In the genomic region with DNA sequence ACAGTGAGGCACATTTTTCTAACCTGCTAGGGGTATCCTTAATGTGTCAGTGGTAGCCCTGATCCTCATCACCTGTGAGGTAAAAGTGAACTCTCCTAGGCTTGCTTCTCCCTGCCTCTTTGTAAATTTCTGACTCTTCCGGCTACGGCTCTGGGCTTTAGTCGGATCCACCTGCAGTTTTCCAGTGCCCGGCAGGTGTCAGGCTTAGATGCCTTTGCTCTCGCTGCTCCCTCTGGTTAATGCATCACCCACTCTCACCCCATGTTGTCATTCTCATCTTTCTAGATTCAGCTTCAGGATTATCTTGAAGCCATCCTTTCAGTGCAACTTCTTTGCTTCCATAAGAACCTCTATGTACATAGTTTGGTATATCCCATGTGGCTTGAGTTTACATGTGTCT, we compare ENCODE assay signal across 9 cellular contexts. TPM values are rescaled to one million over a fixed set of nuclear protein-coding genes. Genes with fewer than 3 reads are reported as not detected.
A peak's percentile ranks its signal among the peaks of the same experiment; 100 is the strongest.
DNase-seq lines count a peak whose midpoint lies in the region; ATAC-seq and TF ChIP-seq lines count a peak whose summit lies in the region.
"Had no signal": no experiment of that assay in that cellular context is flagged by ENCODE, and none has a peak within 500 bp of the region (broad histone marks: within the 10 kb centered on the region; RNA-seq: fewer than 3 reads in every experiment).

No MANE protein-coding gene starts in this region.

- H3K27ac ChIP-seq in body of pancreas, result no peak overlapping the region
- no peak overlapping the region for H3K27ac ChIP-seq in A673 (ENCODE audit: low read depth, low read length, poor library complexity, severe bottlenecking)
- H3K27ac ChIP-seq in effector memory CD4-positive, alpha-beta T cell (ENCODE audit: insufficient read depth, low read length, poor library complexity, severe bottlenecking), result no peak overlapping the region

- H3K9me3 ChIP-seq in body of pancreas (no peaks in the 10 kb centered on the region), A673 (ENCODE audit: low read depth, low read length, poor library complexity, severe bottlenecking) (no peaks in the 10 kb centered on the region)
- H3K9me3 ChIP-seq in effector memory CD4-positive, alpha-beta T cell (ENCODE audit: control insufficient read depth, low read length), result no peaks in the 10 kb centered on the region

- no peaks in the 10 kb centered on the region for H3K27me3 ChIP-seq in body of pancreas
- no peaks in the 10 kb centered on the region for H3K27me3 ChIP-seq in A673 (replicated peaks; ENCODE audit: insufficient read depth, low read depth, low read length, poor library complexity)
- H3K27me3 ChIP-seq in effector memory CD4-positive, alpha-beta T cell (replicated peaks; ENCODE audit: control insufficient read depth, insufficient read depth, low read length, poor library complexity, severe bottlenecking), result no peaks in the 10 kb centered on the region

- H3K4me1 ChIP-seq in body of pancreas (peaks cover 15% of the 10 kb centered on the region), A673 (ENCODE audit: insufficient read depth, low read length, poor library complexity, severe bottlenecking) (peaks cover 11% of the 10 kb centered on the region)
- H3K4me1 ChIP-seq in effector memory CD4-positive, alpha-beta T cell (ENCODE audit: control insufficient read depth, insufficient read depth, low read length, poor library complexity, severe bottlenecking), result peaks cover 5% of the 10 kb centered on the region

- CTCF ChIA-PET in A673 (lab: Charles Lee), result no interaction called here

- ATAC-seq in body of pancreas, result no peak
- peak; percentile 57 for ATAC-seq in left lobe of liver
- ATAC-seq in HG03280 (IDR thresholded peaks at IDR 0.05; ENCODE audit: unreplicated experiment), result no peak

- intact Hi-C loops in body of pancreas (cut with DNase I), result no loop called here
- intact Hi-C loops in A673 (cut with micrococcal nuclease; ENCODE audit: unreplicated experiment), result no loop called here

- H3K4me3 ChIP-seq in body of pancreas (no peak overlapping the region), A673 (ENCODE audit: low read depth, low read length, poor library complexity, severe bottlenecking) (no peak overlapping the region)
- H3K4me3 ChIP-seq in effector memory CD4-positive, alpha-beta T cell (ENCODE audit: insufficient read depth, low read depth, low read length, poor library complexity, severe bottlenecking), result no peak overlapping the region

- no peak for TF ChIP-seq POLR2A in body of pancreas (IDR thresholded peaks at IDR 0.05)

- H3K36me3 ChIP-seq in body of pancreas (replicated peaks in 1 of 2; ENCODE audit: insufficient read depth in 1 of 2, low read depth in 2 of 2) (peaks cover 0 to 2% of the 10 kb centered on the region in 2 donors), A673 (ENCODE audit: insufficient read depth, low read length, poor library complexity, severe bottlenecking) (peaks cover 34% of the 10 kb centered on the region)
- H3K36me3 ChIP-seq in effector memory CD4-positive, alpha-beta T cell (ENCODE audit: control insufficient read depth, insufficient read depth, low read length), result no peaks in the 10 kb centered on the region

- peak; percentile 11 to 66 (median 59) for TF ChIP-seq CTCF in body of pancreas (IDR thresholded peaks at IDR 0.05)
- no peak for TF ChIP-seq CTCF in A673 (conservative IDR thresholded peaks at IDR 0.05; ENCODE audit: low read depth, low read length)
- TF ChIP-seq CTCF in GM20000 (IDR thresholded peaks at IDR 0.05; ENCODE audit: extremely low read depth, missing control alignments), result no peak

- BruUV-seq in A673 (replicated peaks; lab: Mats Ljungman, UMichigan), result no TSS peak

- WGBS in body of pancreas, 2 donors, result 27 to 35% methylated on average over 5 of the region's 5 CpGs

- DNase-seq in Ammon's horn (ENCODE audit: low spot score), result peak; percentile 29
- peak; percentile 29 for DNase-seq in HuH-7.5 (ENCODE audit: low spot score)
- DNase-seq in body of pancreas, result peak; percentile 53 to 70 (median 63)
- DNase-seq in left lobe of liver (ENCODE audit: low spot score), result peak; percentile 60
- DNase-seq in A673 (ENCODE audit: low spot score), result no peak
- no peak for DNase-seq in GM20000 (ENCODE audit: low spot score)
- no peak for DNase-seq in effector memory CD4-positive, alpha-beta T cell
- DNase-seq: NCI-H226 had no signal

- POLR2A ChIA-PET in A673 (lab: Charles Lee; ENCODE audit: low non-redundant PET), result no interaction called here

RNA-seq across cellular contexts. Expression of a gene that starts 3.6 kb away (rescaled TPM):
- total RNA-seq in body of pancreas (1 to 10 TPM; 5.6 to 9.6 TPM), left lobe of liver (10.8 TPM), A673 (2021) (60.5 and 65.9 TPM in 2 replicates)

RNA-seq across cellular contexts. Expression of a gene that starts 57.4 kb away (rescaled TPM):
- 10 to 100 TPM; 21.8 to 49.3 TPM for total RNA-seq in body of pancreas
- 92.5 TPM for total RNA-seq in left lobe of liver
- 179 and 217 TPM in 2 replicates for total RNA-seq in A673 (2021)

Comparison
In these comparisons a context has a peak if more than half of its experiments do, and no peak if none do; other contexts are left out.
1. DNase-seq: peak in Ammon's horn (single experiment), HuH-7.5 (single experiment), body of pancreas (4 of 4) and left lobe of liver (single experiment); none in A673 (single experiment), GM20000 (single experiment) and effector memory CD4-positive, alpha-beta T cell (0 of 3).
2. CTCF ChIP-seq: peak in body of pancreas (7 of 7); none in A673 (single experiment) and GM20000 (single experiment).